ENCODE assay signal across 1 cellular context in the genomic region with DNA sequence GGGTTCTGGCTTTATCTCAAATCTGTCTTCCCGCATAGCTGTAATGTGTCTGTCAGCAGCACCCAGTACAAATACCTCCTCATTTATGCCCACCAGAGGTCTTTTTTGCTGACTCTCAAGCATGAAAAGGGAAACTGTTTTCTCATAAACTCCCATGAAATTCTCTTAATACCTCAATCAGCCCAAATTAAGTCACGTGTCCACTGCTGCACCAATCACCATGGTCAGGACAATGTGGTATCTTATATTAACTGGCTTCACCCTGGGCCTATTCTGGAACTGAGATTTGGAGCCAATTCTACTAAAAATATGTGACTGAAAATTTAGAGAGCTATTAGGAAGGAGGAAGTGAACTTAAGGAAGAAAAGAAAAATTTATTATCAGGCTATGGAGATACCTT.
TF ChIP-seq lines count a peak whose summit lies in the region.

No MANE protein-coding gene starts in this region.

TF ChIP-seq in K562, 482 proteins besides CTCF, POLR2A, EP300 and RAD21 (continued from another document):
- TF ChIP-seq, protein P1, sequence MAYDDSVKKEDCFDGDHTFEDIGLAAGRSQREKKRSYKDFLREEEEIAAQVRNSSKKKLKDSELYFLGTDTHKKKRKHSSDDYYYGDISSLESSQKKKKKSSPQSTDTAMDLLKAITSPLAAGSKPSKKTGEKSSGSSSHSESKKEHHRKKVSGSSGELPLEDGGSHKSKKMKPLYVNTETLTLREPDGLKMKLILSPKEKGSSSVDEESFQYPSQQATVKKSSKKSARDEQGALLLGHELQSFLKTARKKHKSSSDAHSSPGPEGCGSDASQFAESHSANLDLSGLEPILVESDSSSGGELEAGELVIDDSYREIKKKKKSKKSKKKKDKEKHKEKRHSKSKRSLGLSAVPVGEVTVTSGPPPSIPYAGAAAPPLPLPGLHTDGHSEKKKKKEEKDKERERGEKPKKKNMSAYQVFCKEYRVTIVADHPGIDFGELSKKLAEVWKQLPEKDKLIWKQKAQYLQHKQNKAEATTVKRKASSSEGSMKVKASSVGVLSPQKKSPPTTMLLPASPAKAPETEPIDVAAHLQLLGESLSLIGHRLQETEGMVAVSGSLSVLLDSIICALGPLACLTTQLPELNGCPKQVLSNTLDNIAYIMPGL (CRISPR knock-in tag; IDR thresholded peaks at IDR 0.05) = no peak
- TF ChIP-seq ZNF174 (CRISPR knock-in tag; IDR thresholded peaks at IDR 0.05) (no peak), RBM25 (IDR thresholded peaks at IDR 0.05; ENCODE audit: low read depth, low read length, severe bottlenecking) (peak; percentile 74), TAF7 (tag; IDR thresholded peaks at IDR 0.05) (no peak), FOXM1 (IDR thresholded peaks at IDR 0.05; ENCODE audit: low read depth) (no peak), FOXM1 (CRISPR knock-in tag; IDR thresholded peaks at IDR 0.05; ENCODE audit: low read depth) (no peak), RNF2 (IDR thresholded peaks at IDR 0.05) (no peak), NFYB (IDR thresholded peaks at IDR 0.05; ENCODE audit: extremely low read depth, insufficient read length) (peak; percentile 86), ZNF3 (CRISPR knock-in tag; IDR thresholded peaks at IDR 0.05) (no peak), NR2F6 (CRISPR knock-in tag; IDR thresholded peaks at IDR 0.05) (no peak), RAD51 (IDR thresholded peaks at IDR 0.05; ENCODE audit: borderline replicate concordance, low read depth) (peak; percentile 41; the same call in 1 of the 2 replicates), YY1 (IDR thresholded peaks at IDR 0.05; ENCODE audit: borderline replicate concordance in 1 of 3, control insufficient read depth in 1 of 3, extremely low read depth in 1 of 3, insufficient read depth in 3 of 3, insufficient read length in 1 of 3, insufficient replicate concordance in 2 of 3, low read depth in 1 of 3, low read length in 2 of 3) (no peak), SAFB2 (IDR thresholded peaks at IDR 0.05; ENCODE audit: borderline replicate concordance, low read depth, low read length, severe bottlenecking) (no peak)
- TF ChIP-seq, protein P2, sequence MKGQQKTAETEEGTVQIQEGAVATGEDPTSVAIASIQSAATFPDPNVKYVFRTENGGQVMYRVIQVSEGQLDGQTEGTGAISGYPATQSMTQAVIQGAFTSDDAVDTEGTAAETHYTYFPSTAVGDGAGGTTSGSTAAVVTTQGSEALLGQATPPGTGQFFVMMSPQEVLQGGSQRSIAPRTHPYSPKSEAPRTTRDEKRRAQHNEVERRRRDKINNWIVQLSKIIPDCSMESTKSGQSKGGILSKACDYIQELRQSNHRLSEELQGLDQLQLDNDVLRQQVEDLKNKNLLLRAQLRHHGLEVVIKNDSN (CRISPR knock-in tag; IDR thresholded peaks at IDR 0.05) = peak; percentile 69; the same call in 1 of the 2 replicates
- TF ChIP-seq, protein P3, sequence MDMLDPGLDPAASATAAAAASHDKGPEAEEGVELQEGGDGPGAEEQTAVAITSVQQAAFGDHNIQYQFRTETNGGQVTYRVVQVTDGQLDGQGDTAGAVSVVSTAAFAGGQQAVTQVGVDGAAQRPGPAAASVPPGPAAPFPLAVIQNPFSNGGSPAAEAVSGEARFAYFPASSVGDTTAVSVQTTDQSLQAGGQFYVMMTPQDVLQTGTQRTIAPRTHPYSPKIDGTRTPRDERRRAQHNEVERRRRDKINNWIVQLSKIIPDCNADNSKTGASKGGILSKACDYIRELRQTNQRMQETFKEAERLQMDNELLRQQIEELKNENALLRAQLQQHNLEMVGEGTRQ (CRISPR knock-in tag; IDR thresholded peaks at IDR 0.05) = peak; percentile 59
